In genomic region chr13:20193142-20193923, GRCh38 we compare ENCODE assay signal across 1 cellular context.
TF ChIP-seq lines count a peak whose summit lies in the region.

No MANE protein-coding gene starts in this region.

TF ChIP-seq in SK-N-SH, 30 proteins besides CTCF, POLR2A, EP300 and RAD21 (continued from another document):
- no peak for TF ChIP-seq EZH2phosphoT487 (IDR thresholded peaks at IDR 0.05; ENCODE audit: borderline replicate concordance, low read depth)
- no peak for TF ChIP-seq NRF1 (IDR thresholded peaks at IDR 0.05; ENCODE audit: low read depth, low read length)
